In the genomic region with DNA sequence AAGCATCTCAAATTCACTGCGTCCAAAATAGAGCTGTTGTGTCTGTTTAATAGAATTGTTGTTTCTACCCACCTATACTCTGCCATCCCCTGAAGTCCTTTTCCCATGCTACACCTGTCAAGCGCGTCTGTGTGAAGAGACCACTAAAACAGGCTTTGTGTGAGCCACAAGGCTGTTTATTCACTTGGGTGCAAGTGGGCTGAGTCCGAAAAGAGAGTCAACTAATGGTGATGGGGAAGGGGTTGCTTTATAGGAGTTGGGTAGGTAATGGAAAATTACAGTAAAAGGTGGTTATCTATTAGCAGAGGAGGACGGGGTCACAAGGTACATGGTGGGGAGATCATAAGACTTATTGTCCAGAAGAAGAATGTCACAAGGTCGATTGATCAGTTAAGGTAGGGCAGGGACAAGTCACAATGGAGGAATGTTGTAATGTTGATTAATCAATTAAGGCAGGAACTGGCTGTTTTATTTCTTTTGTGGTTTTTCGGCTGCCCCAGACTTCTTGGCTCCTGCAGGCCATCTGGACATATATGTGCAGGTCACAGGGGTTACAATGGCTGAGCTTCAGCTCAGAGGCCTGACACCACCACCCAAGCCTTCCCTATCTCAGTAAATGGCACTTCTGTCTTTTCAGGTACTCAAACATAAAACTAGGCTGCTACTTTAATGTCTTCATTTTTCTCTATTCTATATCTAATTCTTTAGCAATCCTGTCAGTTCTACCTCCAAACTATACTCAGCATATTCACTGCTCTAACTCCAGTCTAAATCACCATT, we compare ENCODE assay signal across 1 cellular context.
TF ChIP-seq lines count a peak whose summit lies in the region.

No MANE protein-coding gene starts in this region.

TF ChIP-seq in A549, 52 proteins besides CTCF, POLR2A, EP300 and RAD21:
- TF ChIP-seq TP53 (CRISPR knock-in tag; IDR thresholded peaks at IDR 0.05), result 0 out of 2 replicates have a peak, but pooled peaks have one; percentile 8
